9 cellular contexts compared by ENCODE assay signal in the genomic region with DNA sequence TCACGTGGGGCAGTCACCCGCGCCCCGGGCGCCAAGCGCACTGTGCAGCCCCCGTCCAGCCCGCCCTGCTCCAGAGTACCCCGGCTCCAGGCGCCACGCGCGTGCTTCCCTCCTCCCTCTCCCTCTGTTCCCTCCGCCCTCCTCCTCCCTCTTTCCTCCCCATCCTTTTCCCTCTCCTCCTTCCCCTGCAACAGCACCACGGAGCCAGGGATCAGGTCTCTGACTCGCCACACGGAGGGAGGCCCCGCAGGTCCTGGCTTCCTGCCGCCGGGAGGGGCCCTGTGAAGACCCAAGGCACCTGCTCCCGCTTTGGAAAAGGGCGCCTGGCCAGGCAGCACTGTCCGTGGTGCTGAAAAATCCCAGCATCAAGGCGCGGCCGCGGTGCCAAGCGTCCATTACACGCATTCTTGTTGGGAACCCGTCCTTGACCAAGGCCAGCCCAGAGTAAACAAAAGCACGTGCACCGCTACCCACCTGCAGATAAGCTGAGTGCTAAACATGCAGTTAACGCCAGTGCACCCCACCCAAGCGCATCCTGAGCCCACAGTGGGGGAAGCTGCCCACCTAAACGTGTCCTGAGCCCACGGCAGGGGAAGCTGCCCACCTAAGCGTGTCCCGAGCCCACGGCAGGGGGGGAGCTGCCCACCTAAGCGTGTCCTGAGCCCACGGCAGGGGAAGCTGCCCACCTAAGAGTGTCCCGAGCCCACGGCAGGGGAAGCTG. TPM values are rescaled to one million over a fixed set of nuclear protein-coding genes. Genes with fewer than 3 reads are reported as not detected.
DNase-seq lines count a peak whose midpoint lies in the region; ATAC-seq and TF ChIP-seq lines count a peak whose summit lies in the region.
"Had no signal": no experiment of that assay in that cellular context is flagged by ENCODE, and none has a peak within 500 bp of the region (broad histone marks: within the 10 kb centered on the region; RNA-seq: fewer than 3 reads in every experiment).

No MANE protein-coding gene starts in this region.

- H3K9me3 ChIP-seq in OCI-LY7 (ENCODE audit: low read length) (no peaks in the 10 kb centered on the region), stomach (no peaks in the 10 kb centered on the region)

- H3K27me3 ChIP-seq in stomach = peaks cover 8 to 80% (median 28%) of the 10 kb centered on the region in 3 donors

- H4K20me1 ChIP-seq in OCI-LY7 (ENCODE audit: insufficient read depth, low read length) = no peaks in the 10 kb centered on the region; the same call in 1 of the 2 replicates

- POLR2A ChIA-PET in OCI-LY7 (lab: Charles Lee) = no interaction called here

- BruUV-seq in OCI-LY7 (replicated peaks; lab: Mats Ljungman, UMichigan) = no TSS peak

- DNase-seq in activated naive CD4-positive, alpha-beta T cell treated with anti-CD3 and anti-CD28 coated beads, Interleukin-2, amount 10 ng/mL, durations not matched to agents 7 days and 5 days = peak; percentile 66
- no peak for DNase-seq in activated naive CD4-positive, alpha-beta T cell treated with anti-CD3 and anti-CD28 coated beads, Interleukin-2, amount 50 U/mL, for 16 hours
- peak; percentile 48 for DNase-seq in OCI-LY7 (ENCODE audit: low spot score)
- peak; percentile 33 for DNase-seq in fibroblast of pulmonary artery (ENCODE audit: low read depth)
- peak; percentile 66 for DNase-seq in stomach
- no peak for DNase-seq in NCI-H1436 treated with DMSO at 0.1 percent for 48 hours (lab: John Stamatoyannopoulos, UW)

- TF ChIP-seq POLR2A in stomach (IDR thresholded peaks at IDR 0.05) = no peak

- H3K4me1 Mint-ChIP-seq in activated naive CD4-positive, alpha-beta T cell treated with anti-CD3 and anti-CD28 coated beads, Interleukin-2, amount 10 ng/mL, durations not matched to agents 7 days and 5 days = no peaks in the 10 kb centered on the region

- H3K27ac ChIP-seq in OCI-LY7 (ENCODE audit: low read depth, low read length, poor library complexity, severe bottlenecking) = no peak overlapping the region
- H3K27ac ChIP-seq in stomach = no peak overlapping the region

- H3K27me3 Mint-ChIP-seq in activated naive CD4-positive, alpha-beta T cell treated with anti-CD3 and anti-CD28 coated beads, Interleukin-2, amount 10 ng/mL, durations not matched to agents 7 days and 5 days = peaks cover 65% of the 10 kb centered on the region

- CTCF ChIA-PET in activated naive CD4-positive, alpha-beta T cell treated with anti-CD3 and anti-CD28 coated beads, Interleukin-2, amount 10 ng/mL, durations not matched to agents 7 days and 5 days (lab: Charles Lee) = no interaction called here
- CTCF ChIA-PET in OCI-LY7 (lab: Charles Lee; ENCODE audit: unreplicated experiment) = no interaction called here

- H3K4me3 Mint-ChIP-seq in activated naive CD4-positive, alpha-beta T cell treated with anti-CD3 and anti-CD28 coated beads, Interleukin-2, amount 10 ng/mL, durations not matched to agents 7 days and 5 days = no peak overlapping the region

- H3K4me3 ChIP-seq in OCI-LY7 (ENCODE audit: low read depth, low read length, poor library complexity, severe bottlenecking) (no peak overlapping the region), fibroblast of pulmonary artery (replicated peaks; ENCODE audit: low read depth, low read length) (no peak overlapping the region), stomach (no peak overlapping the region)

- H3K9me3 Mint-ChIP-seq in activated naive CD4-positive, alpha-beta T cell treated with anti-CD3 and anti-CD28 coated beads, Interleukin-2, amount 10 ng/mL, durations not matched to agents 7 days and 5 days = no peaks in the 10 kb centered on the region

- H3K36me3 ChIP-seq in OCI-LY7 (ENCODE audit: insufficient read depth, low read length) = peaks cover 30% of the 10 kb centered on the region
- H3K36me3 ChIP-seq in stomach = no peaks in the 10 kb centered on the region

- ATAC-seq in HG03354 (IDR thresholded peaks at IDR 0.05; ENCODE audit: poor library complexity, severe bottlenecking, unreplicated experiment) = no peak
- ATAC-seq in HG03521 (IDR thresholded peaks at IDR 0.05; ENCODE audit: unreplicated experiment) = no peak

- no peaks in the 10 kb centered on the region for H3K36me3 Mint-ChIP-seq in activated naive CD4-positive, alpha-beta T cell treated with anti-CD3 and anti-CD28 coated beads, Interleukin-2, amount 10 ng/mL, durations not matched to agents 7 days and 5 days

- WGBS in stomach, 5 donors = 13 to 22% (median 20%) methylated on average over 31 to 43 of the region's 43 CpGs

- intact Hi-C loops in OCI-LY7 (cut with micrococcal nuclease; ENCODE audit: unreplicated experiment) (no loop called here), stomach (cut with DNase I; ENCODE audit: low total_unique reads) (no loop called here)

- TF ChIP-seq CTCF in OCI-LY7 (conservative IDR thresholded peaks at IDR 0.05; ENCODE audit: low read length) (no peak), fibroblast of pulmonary artery (IDR thresholded peaks at IDR 0.05; ENCODE audit: low read length, missing control alignments) (no peak), stomach (IDR thresholded peaks at IDR 0.05) (no peak)

- no peak overlapping the region for H3K4me2 ChIP-seq in OCI-LY7 (ENCODE audit: low read length)

- H3K9me2 ChIP-seq in OCI-LY7 (ENCODE audit: insufficient read depth, low read length) = no peaks in the 10 kb centered on the region

- no peak overlapping the region for H3K27ac Mint-ChIP-seq in activated naive CD4-positive, alpha-beta T cell treated with anti-CD3 and anti-CD28 coated beads, Interleukin-2, amount 10 ng/mL, durations not matched to agents 7 days and 5 days

- no peaks in the 10 kb centered on the region for H3K79me2 ChIP-seq in OCI-LY7 (ENCODE audit: insufficient read depth, low read depth, low read length)

- H2AFZ ChIP-seq in OCI-LY7 (ENCODE audit: low read length) = no peak overlapping the region

- no peak for TF ChIP-seq EP300 in stomach (IDR thresholded peaks at IDR 0.05)

- H3K4me1 ChIP-seq in OCI-LY7 (ENCODE audit: insufficient read depth, low read length, poor library complexity, severe bottlenecking) (peaks cover 19% of the 10 kb centered on the region), stomach (peaks cover 0 to 15% (median 8%) of the 10 kb centered on the region in 4 donors)

RNA-seq across cellular contexts. Expression of a gene that starts 21.7 kb away (rescaled TPM):
- total RNA-seq in OCI-LY7 (2014; rRNA removed; shearing (Covaris generic)) = not detected in 2 replicates
- total RNA-seq in OCI-LY7 (2022) = not detected in 2 replicates
- total RNA-seq in stomach = not detected
- polyA plus RNA-seq in stomach = not detected
- total RNA-seq: glomerular endothelial cell had no signal

RNA-seq across cellular contexts. Expression of a gene that starts 45.5 kb away (rescaled TPM):
- not detected in 2 replicates for total RNA-seq in OCI-LY7 (2014; rRNA removed; shearing (Covaris generic))
- total RNA-seq in OCI-LY7 (2022) (not detected in 2 replicates), stomach (1 to 10 TPM in 1 of 5 donors, under 1 TPM in 2, not detected in 2; 0.43 to 5.5 (median 0.89) TPM)
- polyA plus RNA-seq in stomach = under 1 TPM in 2 of 3 donors, not detected in 1; 0.13 to 0.19 TPM
- total RNA-seq: glomerular endothelial cell had no signal

RNA-seq across cellular contexts. Expression of a gene that starts 48.0 kb away (rescaled TPM):
- total RNA-seq in OCI-LY7 (2014; rRNA removed; shearing (Covaris generic)) = 120 and 156 TPM in 2 replicates
- total RNA-seq in OCI-LY7 (2022) (173 and 198 TPM in 2 replicates), stomach (1 to 10 TPM in 1 of 5 donors, under 1 TPM in 1, not detected in 3; 0.37 to 4.0 TPM)
- polyA plus RNA-seq in stomach = under 1 TPM in 2 of 3 donors, not detected in 1; 0.19 to 0.40 TPM
- total RNA-seq: glomerular endothelial cell had no signal

Comparison
In these comparisons a context has a peak if more than half of its experiments do, and no peak if none do; other contexts are left out.
1. DNase-seq: peak in activated naive CD4-positive, alpha-beta T cell treated with anti-CD3 and anti-CD28 coated beads, Interleukin-2, amount 10 ng/mL, durations not matched to agents 7 days and 5 days (single experiment), OCI-LY7 (single experiment), fibroblast of pulmonary artery (single experiment) and stomach (single experiment); none in activated naive CD4-positive, alpha-beta T cell treated with anti-CD3 and anti-CD28 coated beads, Interleukin-2, amount 50 U/mL, for 16 hours (single experiment) and NCI-H1436 treated with DMSO at 0.1 percent for 48 hours (single experiment).
2. RNA of a gene that starts 48.0 kb away (total RNA-seq): 120 to 198 TPM in OCI-LY7; 0.37 to 4.0 TPM in stomach; every median in the first group is over 10 times any median in the second.